Comparison of ENCODE assay signal across 29 cellular contexts in genomic region chr3:66068255-66068654, GRCh38. TPM values are rescaled to one million over a fixed set of nuclear protein-coding genes. Genes with fewer than 3 reads are reported as not detected.
"Had no signal": no experiment of that assay in that cellular context is flagged by ENCODE, and none has a peak within 500 bp of the region (broad histone marks: within the 10 kb centered on the region; RNA-seq: fewer than 3 reads in every experiment).

No MANE protein-coding gene starts in this region.

- H3K4me1 Mint-ChIP-seq: activated naive CD8-positive, alpha-beta T cell treated with anti-CD3 and anti-CD28 coated beads, Interleukin-2, amount 10 ng/mL, durations not matched to agents 7 days and 5 days had no signal

- H3K4me3 Mint-ChIP-seq: activated CD8-positive, alpha-beta T cell treated with anti-CD3 and anti-CD28 coated beads for 36 hours; activated naive CD8-positive, alpha-beta T cell treated with anti-CD3 and anti-CD28 coated beads, Interleukin-2, amount 10 ng/mL, durations not matched to agents 7 days and 5 days; activated T-cell treated with anti-CD3 and anti-CD28 coated beads, Interleukin-2, amount 50 U/mL, for 72 hours; T-helper 2 cell treated with Interferon-gamma antibody and Interleukin-4, amounts not matched to agents 5 μg/mL and 100 μg/mL, for 36 hours had no signal

- DNase-seq: activated CD4-positive, alpha-beta T cell treated with anti-CD3 and anti-CD28 coated beads for 4 hours; activated CD8-positive, alpha-beta memory T cell treated with anti-CD3 and anti-CD28 coated beads, Interleukin-2, amount 50 U/mL, for 4 hours; activated CD8-positive, alpha-beta T cell treated with anti-CD3 and anti-CD28 coated beads for 36 hours; activated naive CD4-positive, alpha-beta T cell treated with anti-CD3 and anti-CD28 coated beads, Interleukin-2, amount 50 U/mL, for 16 hours; activated naive CD8-positive, alpha-beta T cell treated with anti-CD3 and anti-CD28 coated beads, Interleukin-2, amount 10 ng/mL, durations not matched to agents 7 days and 5 days; activated T-cell treated with anti-CD3 and anti-CD28 coated beads, Interleukin-2, amount 50 U/mL, for 72 hours; adrenal gland; anterior cingulate cortex; cerebellar nuclear complex; Karpas-422; NCI-H1105 treated with DMSO at 0.1 percent for 48 hours; NCI-H146; NCI-H187 treated with DMSO at 0.1 percent for 48 hours; NCI-H2081 treated with DMSO at 0.1 percent for 48 hours; NCI-H2171 treated with DMSO at 0.1 percent for 48 hours; NCI-H226; NCI-H526; NCI-H774; NK-92 treated with Interleukin-12 subunit alpha and Interleukin-12 subunit beta, amount 100 ng/mL, for 24 hours; OCI-M1; Peyer's patch; Right ventricle myocardium superior; SW 1271 had no signal

- H3K9me3 Mint-ChIP-seq: activated naive CD8-positive, alpha-beta T cell treated with anti-CD3 and anti-CD28 coated beads, Interleukin-2, amount 10 ng/mL, durations not matched to agents 7 days and 5 days had no signal

- H3K36me3 ChIP-seq: adrenal gland, Peyer's patch, SJSA1 had no signal

- H3K27ac ChIP-seq: adrenal gland, Peyer's patch, RWPE1, SJSA1 had no signal

- H3K4me3 ChIP-seq: adrenal gland, Peyer's patch, SJSA1 had no signal

- H3K27ac Mint-ChIP-seq: activated CD8-positive, alpha-beta T cell treated with anti-CD3 and anti-CD28 coated beads for 36 hours; activated naive CD8-positive, alpha-beta T cell treated with anti-CD3 and anti-CD28 coated beads, Interleukin-2, amount 10 ng/mL, durations not matched to agents 7 days and 5 days; activated T-cell treated with anti-CD3 and anti-CD28 coated beads, Interleukin-2, amount 50 U/mL, for 72 hours; activated T-helper 2 cell treated with anti-CD3 and anti-CD28 coated beads, Interferon-gamma antibody, Interleukin-2, Interleukin-4, amounts not matched to agents 10 μg/mL and 5 μg/mL and 100 μg/mL, durations not matched to agents 14 hours and 24 hours and 36 hours; T-helper 2 cell treated with Interferon-gamma antibody and Interleukin-4, amounts not matched to agents 5 μg/mL and 100 μg/mL, for 36 hours had no signal

- H3K27me3 Mint-ChIP-seq: activated naive CD8-positive, alpha-beta T cell treated with anti-CD3 and anti-CD28 coated beads, Interleukin-2, amount 10 ng/mL, durations not matched to agents 7 days and 5 days had no signal

- ATAC-seq: activated CD4-positive, CD25-positive, alpha-beta regulatory T cell treated with anti-CD3 and anti-CD28 coated beads, Interleukin-2, amount 50 U/mL, for 24 hours; activated CD8-positive, alpha-beta T cell treated with anti-CD3 and anti-CD28 coated beads for 36 hours; activated T-cell treated with anti-CD3 and anti-CD28 coated beads, Interleukin-2, amount 50 U/mL, for 72 hours; SK-N-SH treated with all-trans-retinoic acid at 6 μM for 48 hours had no signal

- H3K4me1 ChIP-seq: adrenal gland, Peyer's patch, SJSA1 had no signal

- H3K9me3 ChIP-seq: adrenal gland, Peyer's patch, SJSA1 had no signal

- H3K36me3 Mint-ChIP-seq: activated naive CD8-positive, alpha-beta T cell treated with anti-CD3 and anti-CD28 coated beads, Interleukin-2, amount 10 ng/mL, durations not matched to agents 7 days and 5 days had no signal

- H3K27me3 ChIP-seq: adrenal gland, Peyer's patch, SJSA1 had no signal

RNA-seq across cellular contexts. Expression of gene MAGI1, which starts 29.5 kb away (rescaled TPM):
- total RNA-seq: activated naive CD8-positive, alpha-beta T cell treated with anti-CD3 and anti-CD28 coated beads, Interleukin-2, amount 10 ng/mL, durations not matched to agents 7 days and 5 days had no signal
